Comparison of ENCODE assay signal across 18 cellular contexts in genomic region chr6:3406928-3407809, GRCh38. TPM values are rescaled to one million over a fixed set of nuclear protein-coding genes. Genes with fewer than 3 reads are reported as not detected.
DNase-seq lines count a peak whose midpoint lies in the region; ATAC-seq, FAIRE-seq and TF ChIP-seq lines count a peak whose summit lies in the region.
"Had no signal": no experiment of that assay in that cellular context is flagged by ENCODE, and none has a peak within 500 bp of the region (broad histone marks: within the 10 kb centered on the region; RNA-seq: fewer than 3 reads in every experiment).

No MANE protein-coding gene starts in this region.

- FAIRE-seq in H54 (lab: Jason Lieb, UNC) = no peak
- FAIRE-seq: GM19239, H1 had no signal

- CTCF ChIA-PET in CD8-positive, alpha-beta memory T cell (lab: Charles Lee) = no interaction called here
- CTCF ChIA-PET in PC-9 (lab: Charles Lee) = no interaction called here

- H3K27ac ChIP-seq in CD8-positive, alpha-beta memory T cell (ENCODE audit: low read depth, low read length) = peak overlapping the region; percentile 17
- H3K27ac ChIP-seq in PC-9 (peak overlapping the region; percentile 11), colonic mucosa (peak overlapping the region; percentile 92), mucosa of rectum (ENCODE audit: low read depth in 2 of 2, low read length in 2 of 2) (peak overlapping the region; percentile 45 to 90), WERI-Rb-1 (no peak overlapping the region)

- intact Hi-C loops in PC-9 (cut with micrococcal nuclease; ENCODE audit: unreplicated experiment) = no loop called here
- intact Hi-C loops in colonic mucosa (cut with DNase I) = no loop called here

- no peak overlapping the region for H3K4me3 ChIP-seq in CD8-positive, alpha-beta memory T cell (ENCODE audit: low read length)
- no peak overlapping the region for H3K4me3 ChIP-seq in PC-9
- no peak overlapping the region for H3K4me3 ChIP-seq in colonic mucosa
- H3K4me3 ChIP-seq in mucosa of rectum (ENCODE audit: low read length in 2 of 2) = no peak overlapping the region
- H3K4me3 ChIP-seq in WERI-Rb-1 (ENCODE audit: low read depth, low read length) = no peak overlapping the region

- no peak overlapping the region for H3K4me3 Mint-ChIP-seq in CD8-positive, alpha-beta memory T cell
- H3K4me3 Mint-ChIP-seq: B cell; CD4-positive, alpha-beta memory T cell had no signal

- H3K9me3 ChIP-seq in CD8-positive, alpha-beta memory T cell (ENCODE audit: low read length) = no peaks in the 10 kb centered on the region
- H3K9me3 ChIP-seq in PC-9 (ENCODE audit: insufficient read depth, low read depth) (no peaks in the 10 kb centered on the region), colonic mucosa (no peaks in the 10 kb centered on the region), mucosa of rectum (ENCODE audit: control insufficient read depth in 2 of 2, low read length in 2 of 2) (no peaks in the 10 kb centered on the region), WERI-Rb-1 (ENCODE audit: severe bottlenecking) (no peaks in the 10 kb centered on the region)

- peak overlapping the region; percentile 26; the same call in 1 of the 2 replicates for H3K4me2 ChIP-seq in PC-9

- H4K20me1 ChIP-seq in PC-9 (ENCODE audit: insufficient read depth) = no peaks in the 10 kb centered on the region

- ATAC-seq in omental fat pad (ENCODE audit: low FRiP score) (no peak), GM21381 (IDR thresholded peaks at IDR 0.05; ENCODE audit: unreplicated experiment) (no peak)

- H3K27me3 Mint-ChIP-seq in CD8-positive, alpha-beta memory T cell = peaks cover 1 to 29% of the 10 kb centered on the region in 2 donors
- H3K27me3 Mint-ChIP-seq: CD4-positive, alpha-beta memory T cell had no signal

- H3K36me3 Mint-ChIP-seq in CD8-positive, alpha-beta memory T cell = peaks cover 0 to 2% (median 0%) of the 10 kb centered on the region in 3 donors

- POLR2A ChIA-PET in CD8-positive, alpha-beta memory T cell (lab: Charles Lee) = no interaction called here
- POLR2A ChIA-PET in PC-9 (lab: Charles Lee; ENCODE audit: unreplicated experiment) = no interaction called here

- no peak for DNase-seq in CD8-positive, alpha-beta memory T cell
- DNase-seq in PC-9 (peak in 1 of 2 experiments; percentile 68), colonic mucosa (no peak), H54 (ENCODE audit: insufficient read length, low spot score) (no peak), omental fat pad (ENCODE audit: low spot score) (no peak), WERI-Rb-1 (no peak)
- DNase-seq: CD4-positive, alpha-beta memory T cell; GF-D8; IMR-90; MV-4-11; NCI-H1436; NCI-H2029 treated with DMSO at 0.1 percent for 48 hours; NCI-H510A treated with DMSO at 0.1 percent for 48 hours had no signal

- no peak overlapping the region for H3K9ac ChIP-seq in colonic mucosa (ENCODE audit: low read depth in 2 of 2, low read length in 2 of 2)
- no peak overlapping the region for H3K9ac ChIP-seq in mucosa of rectum (ENCODE audit: low read depth in 1 of 2, low read length in 2 of 2)

- H3K9me3 Mint-ChIP-seq in CD8-positive, alpha-beta memory T cell = no peaks in the 10 kb centered on the region
- H3K9me3 Mint-ChIP-seq: CD4-positive, alpha-beta memory T cell had no signal

- peaks cover 6% of the 10 kb centered on the region; the same call in 1 of the 2 replicates for H3F3A ChIP-seq in PC-9 (ENCODE audit: insufficient read depth, low read depth)

- no peaks in the 10 kb centered on the region for H3K36me3 ChIP-seq in CD8-positive, alpha-beta memory T cell (ENCODE audit: insufficient read depth, low read length)
- H3K36me3 ChIP-seq in PC-9 (ENCODE audit: low read depth) (no peaks in the 10 kb centered on the region), colonic mucosa (no peaks in the 10 kb centered on the region), mucosa of rectum (ENCODE audit: control insufficient read depth in 2 of 2, insufficient read depth in 2 of 2, low read length in 2 of 2) (no peaks in the 10 kb centered on the region), WERI-Rb-1 (peaks cover 37% of the 10 kb centered on the region)

- no peak for TF ChIP-seq POLR2A in H54 (IDR thresholded peaks at IDR 0.05; ENCODE audit: low read depth, low read length)

- peaks cover 3% of the 10 kb centered on the region; the same call in 1 of the 2 replicates for H3K79me2 ChIP-seq in PC-9 (ENCODE audit: low read depth)

- TF ChIP-seq CTCF in PC-9 (conservative IDR thresholded peaks at IDR 0.05) (no peak), colonic mucosa (IDR thresholded peaks at IDR 0.05) (no peak), omental fat pad (IDR thresholded peaks at IDR 0.05) (no peak), WERI-Rb-1 (IDR thresholded peaks at IDR 0.05; ENCODE audit: low read depth, low read length) (no peak)

- no TSS peak for BruUV-seq in PC-9 (replicated peaks; lab: Mats Ljungman, UMichigan)

- no peaks in the 10 kb centered on the region for H3K9me2 ChIP-seq in PC-9 (ENCODE audit: insufficient read depth)

- H3K4me1 ChIP-seq in CD8-positive, alpha-beta memory T cell (ENCODE audit: insufficient read depth, low read length) = no peaks in the 10 kb centered on the region
- H3K4me1 ChIP-seq in PC-9 (replicated peaks; ENCODE audit: insufficient read depth) (peaks cover 42% of the 10 kb centered on the region), colonic mucosa (peaks cover 16% of the 10 kb centered on the region), mucosa of rectum (ENCODE audit: control insufficient read depth in 2 of 2, insufficient read depth in 2 of 2, low read length in 2 of 2) (peaks cover 42 to 85% of the 10 kb centered on the region in 2 donors)

- H3K27me3 ChIP-seq in CD8-positive, alpha-beta memory T cell (ENCODE audit: insufficient read depth, low read length, poor library complexity, severe bottlenecking) = no peaks in the 10 kb centered on the region
- H3K27me3 ChIP-seq in PC-9 (ENCODE audit: insufficient read depth, low read depth) (no peaks in the 10 kb centered on the region), colonic mucosa (no peaks in the 10 kb centered on the region), mucosa of rectum (ENCODE audit: control insufficient read depth in 2 of 2, insufficient read depth in 2 of 2, low read length in 2 of 2) (no peaks in the 10 kb centered on the region), WERI-Rb-1 (ENCODE audit: insufficient read depth, low read depth, severe bottlenecking) (no peaks in the 10 kb centered on the region)

- H3K27ac Mint-ChIP-seq in CD8-positive, alpha-beta memory T cell = no peak overlapping the region
- H3K27ac Mint-ChIP-seq: B cell; CD4-positive, alpha-beta memory T cell had no signal

- H3K4me1 Mint-ChIP-seq in CD8-positive, alpha-beta memory T cell = peaks cover 0 to 5% (median 4%) of the 10 kb centered on the region in 3 donors

- H2AFZ ChIP-seq in PC-9 = no peak overlapping the region

RNA-seq across cellular contexts. Expression of gene SLC22A23, which starts 49.7 kb away (rescaled TPM):
- under 1 TPM; 0.39 to 0.78 TPM for total RNA-seq in CD8-positive, alpha-beta memory T cell
- 0.47 TPM for polyA plus RNA-seq in CD8-positive, alpha-beta memory T cell
- 13.5 and 16.3 TPM in 2 replicates for total RNA-seq in PC-9 (2021)
- 10 to 100 TPM; 85.7 to 89.5 TPM for total RNA-seq in colonic mucosa
- total RNA-seq in omental fat pad = 10 to 100 TPM in 3 of 4 donors, 1 to 10 TPM in 1; 8.3 to 22.5 (median 12.8) TPM
